12 cellular contexts compared by ENCODE assay signal in the genomic region with DNA sequence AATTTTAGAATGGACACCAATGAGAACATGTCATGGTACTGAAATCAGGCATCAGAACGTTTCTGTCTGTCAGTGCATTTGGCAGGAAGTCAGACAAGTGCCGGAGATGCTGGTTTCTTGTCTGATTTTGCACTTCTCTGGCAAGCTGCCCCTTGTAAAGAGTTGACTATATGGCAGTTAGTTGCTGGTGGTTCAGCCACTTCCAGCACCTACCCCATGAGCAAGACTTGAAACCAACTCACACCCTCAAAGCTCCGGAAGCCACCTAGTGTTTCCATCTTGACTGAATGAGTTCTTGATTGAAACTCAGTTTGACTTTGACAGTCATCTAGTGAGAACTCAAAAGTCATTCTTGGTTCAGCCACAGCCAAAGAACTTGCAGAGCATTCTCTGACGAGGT.
DNase-seq lines count a peak whose midpoint lies in the region; ATAC-seq and TF ChIP-seq lines count a peak whose summit lies in the region.
"Had no signal": no experiment of that assay in that cellular context is flagged by ENCODE, and none has a peak within 500 bp of the region (broad histone marks: within the 10 kb centered on the region; RNA-seq: fewer than 3 reads in every experiment).

No MANE protein-coding gene starts in this region.

- H3K36me3 Mint-ChIP-seq in activated T-cell treated with anti-CD3 and anti-CD28 coated beads, Interleukin-2, amount 50 U/mL, for 72 hours (ENCODE audit: insufficient read depth in 2 of 2), result no peaks in the 10 kb centered on the region

- H3K36me3 ChIP-seq in PC-9 (ENCODE audit: low read depth) (peaks cover 14% of the 10 kb centered on the region; the same call in 1 of the 2 replicates), MG63 (no peaks in the 10 kb centered on the region)

- H3K9me3 ChIP-seq in PC-9 (ENCODE audit: insufficient read depth, low read depth) (no peaks in the 10 kb centered on the region), MG63 (no peaks in the 10 kb centered on the region)
- H3K9me3 ChIP-seq: stomach had no signal

- CTCF ChIA-PET in PC-9 (lab: Charles Lee), result no interaction called here

- intact Hi-C loops in PC-9 (cut with micrococcal nuclease; ENCODE audit: unreplicated experiment), result no loop called here

- H3K27ac ChIP-seq in PC-9, result no peak overlapping the region
- H3K27ac ChIP-seq: stomach had no signal

- H3K4me3 Mint-ChIP-seq in activated T-cell treated with anti-CD3 and anti-CD28 coated beads, Interleukin-2, amount 50 U/mL, for 72 hours, result peak overlapping the region; percentile 68 to 89

- no peaks in the 10 kb centered on the region for H3K4me1 ChIP-seq in PC-9 (replicated peaks; ENCODE audit: insufficient read depth)
- H3K4me1 ChIP-seq: stomach had no signal

- H3F3A ChIP-seq in PC-9 (ENCODE audit: insufficient read depth, low read depth), result no peaks in the 10 kb centered on the region

- peaks cover 30% of the 10 kb centered on the region for H3K4me1 Mint-ChIP-seq in activated T-cell treated with anti-CD3 and anti-CD28 coated beads, Interleukin-2, amount 50 U/mL, for 72 hours (ENCODE audit: low read depth)

- no peak overlapping the region for H2AFZ ChIP-seq in PC-9

- H4K20me1 ChIP-seq in PC-9 (ENCODE audit: insufficient read depth), result no peaks in the 10 kb centered on the region

- H3K9me2 ChIP-seq in PC-9 (ENCODE audit: insufficient read depth), result no peaks in the 10 kb centered on the region

- POLR2A ChIA-PET in PC-9 (lab: Charles Lee; ENCODE audit: unreplicated experiment), result no interaction called here

- peak; percentile 98 to 99 for ATAC-seq in activated T-cell treated with anti-CD3 and anti-CD28 coated beads, Interleukin-2, amount 50 U/mL, for 72 hours (replicated peaks in 1 of 2)
- no peak for ATAC-seq in GM19467 (IDR thresholded peaks at IDR 0.05; ENCODE audit: unreplicated experiment)
- ATAC-seq: Right ventricle myocardium inferior had no signal

- H3K79me2 ChIP-seq in PC-9 (ENCODE audit: low read depth), result no peaks in the 10 kb centered on the region

- no peaks in the 10 kb centered on the region for H3K27me3 Mint-ChIP-seq in activated T-cell treated with anti-CD3 and anti-CD28 coated beads, Interleukin-2, amount 50 U/mL, for 72 hours (ENCODE audit: low read depth)

- TF ChIP-seq CTCF in PC-9 (conservative IDR thresholded peaks at IDR 0.05), result no peak

- no peak overlapping the region for H3K4me3 ChIP-seq in PC-9
- H3K4me3 ChIP-seq in MG63, result no peak overlapping the region
- H3K4me3 ChIP-seq: lung, stomach had no signal

- H3K9me3 Mint-ChIP-seq in activated T-cell treated with anti-CD3 and anti-CD28 coated beads, Interleukin-2, amount 50 U/mL, for 72 hours, result no peaks in the 10 kb centered on the region

- peak; percentile 13 for DNase-seq in activated T-cell treated with anti-CD3 and anti-CD28 coated beads for 1 hour (ENCODE audit: low read depth)
- DNase-seq in activated T-cell treated with anti-CD3 and anti-CD28 coated beads for 4 hours, result no peak
- peak; percentile 79 to 83 for DNase-seq in activated T-cell treated with anti-CD3 and anti-CD28 coated beads, Interleukin-2, amount 50 U/mL, for 72 hours
- peak; percentile 58 to 69 for DNase-seq in stimulated activated CD4-positive, alpha-beta T cell treated with anti-CD3 and anti-CD28 coated beads, Interleukin-15, amount 100 ng/mL, for 48 hours (ENCODE audit: low read depth in 2 of 2)
- DNase-seq in PC-9, result no peak
- no peak for DNase-seq in NCI-H526 treated with DMSO at 0.1 percent for 48 hours (lab: John Stamatoyannopoulos, UW)
- DNase-seq in MG63, result no peak
- DNase-seq: NCI-H446, stomach had no signal

- H3K4me2 ChIP-seq in PC-9, result no peak overlapping the region

- BruUV-seq in PC-9 (replicated peaks; lab: Mats Ljungman, UMichigan), result no TSS peak

- H3K27me3 ChIP-seq in PC-9 (ENCODE audit: insufficient read depth, low read depth), result no peaks in the 10 kb centered on the region
- H3K27me3 ChIP-seq in MG63, result no peaks in the 10 kb centered on the region
- H3K27me3 ChIP-seq: stomach had no signal

- peak overlapping the region; percentile 92 for H3K27ac Mint-ChIP-seq in activated T-cell treated with anti-CD3 and anti-CD28 coated beads, Interleukin-2, amount 50 U/mL, for 72 hours

Comparison
In these comparisons a context has a peak if more than half of its experiments do, and no peak if none do; other contexts are left out.
1. DNase-seq: peak in activated T-cell treated with anti-CD3 and anti-CD28 coated beads for 1 hour (single experiment), activated T-cell treated with anti-CD3 and anti-CD28 coated beads, Interleukin-2, amount 50 U/mL, for 72 hours (2 of 2) and stimulated activated CD4-positive, alpha-beta T cell treated with anti-CD3 and anti-CD28 coated beads, Interleukin-15, amount 100 ng/mL, for 48 hours (2 of 2); none in activated T-cell treated with anti-CD3 and anti-CD28 coated beads for 4 hours (single experiment), PC-9 (0 of 2), NCI-H526 treated with DMSO at 0.1 percent for 48 hours (single experiment) and MG63 (single experiment).